In genomic region chr2:200092235-200092634, GRCh38 we compare ENCODE assay signal across 34 cellular contexts.
"Had no signal": no experiment of that assay in that cellular context is flagged by ENCODE, and none has a peak within 500 bp of the region (broad histone marks: within the 10 kb centered on the region; RNA-seq: fewer than 3 reads in every experiment).

No MANE protein-coding gene starts in this region.

- H3K36me3 ChIP-seq: adrenal gland, ascending aorta, cardiac muscle cell, gastrocnemius medialis, left lung, spleen, tibial nerve, WERI-Rb-1 had no signal

- H3K4me3 Mint-ChIP-seq: activated CD4-positive, alpha-beta memory T cell treated with anti-CD3 and anti-CD28 coated beads for 36 hours; activated CD4-positive, alpha-beta T cell treated with anti-CD3 and anti-CD28 coated beads, Interleukin-2, amount 10 ng/mL, durations not matched to agents 24 days and 14 days; activated naive CD4-positive, alpha-beta T cell treated with anti-CD3 and anti-CD28 coated beads for 36 hours; activated naive CD8-positive, alpha-beta T cell treated with anti-CD3 and anti-CD28 coated beads for 36 hours; activated T-helper 1 cell treated with anti-CD3 and anti-CD28 coated beads, Interleukin-12 subunit alpha, Interleukin-12 subunit beta, Interleukin-2, Interleukin-4 antibody, amounts not matched to agents 30 ng/mL and 10 ng/mL and 1 ng/mL, durations not matched to agents 14 hours and 24 hours and 36 hours; brain; immature natural killer cell; mesothelial cell of epicardium; naive thymus-derived CD8-positive, alpha-beta T cell; T-helper 17 cell had no signal

- H3K27ac Mint-ChIP-seq: activated CD4-positive, alpha-beta memory T cell treated with anti-CD3 and anti-CD28 coated beads for 36 hours; activated CD4-positive, alpha-beta T cell treated with anti-CD3 and anti-CD28 coated beads, Interleukin-2, amount 10 ng/mL, durations not matched to agents 24 days and 14 days; activated naive CD4-positive, alpha-beta T cell treated with anti-CD3 and anti-CD28 coated beads for 36 hours; activated naive CD8-positive, alpha-beta T cell treated with anti-CD3 and anti-CD28 coated beads for 36 hours; activated T-helper 1 cell treated with anti-CD3 and anti-CD28 coated beads, Interleukin-12 subunit alpha, Interleukin-12 subunit beta, Interleukin-2, Interleukin-4 antibody, amounts not matched to agents 30 ng/mL and 10 ng/mL and 1 ng/mL, durations not matched to agents 14 hours and 24 hours and 36 hours; brain; immature natural killer cell; mesothelial cell of epicardium; naive thymus-derived CD8-positive, alpha-beta T cell; T-helper 17 cell had no signal

- H3K4me1 ChIP-seq: adrenal gland, ascending aorta, gastrocnemius medialis, left lung, spleen, tibial nerve had no signal

- H3K4me3 ChIP-seq: adrenal gland, ascending aorta, cardiac muscle cell, coronary artery, dorsolateral prefrontal cortex, gastrocnemius medialis, left lung, lung, spleen, tibial nerve had no signal

- H3K9me3 ChIP-seq: adrenal gland, ascending aorta, gastrocnemius medialis, left lung, spleen, tibial nerve had no signal

- H3K27ac ChIP-seq: adrenal gland, ascending aorta, cardiac muscle cell, coronary artery, dorsolateral prefrontal cortex, gastrocnemius medialis, left lung, spleen, tibial nerve, WERI-Rb-1 had no signal

- H3K4me1 Mint-ChIP-seq: activated CD4-positive, alpha-beta T cell treated with anti-CD3 and anti-CD28 coated beads, Interleukin-2, amount 10 ng/mL, durations not matched to agents 24 days and 14 days; activated naive CD8-positive, alpha-beta T cell treated with anti-CD3 and anti-CD28 coated beads for 36 hours; immature natural killer cell; naive thymus-derived CD8-positive, alpha-beta T cell; T-helper 17 cell had no signal

- DNase-seq: activated CD4-positive, alpha-beta memory T cell treated with anti-CD3 and anti-CD28 coated beads for 36 hours; activated CD4-positive, alpha-beta T cell treated with anti-CD3 and anti-CD28 coated beads, Interleukin-2, amount 10 ng/mL, durations not matched to agents 24 days and 14 days; activated CD4-positive, CD25-positive, alpha-beta regulatory T cell treated with anti-CD3 and anti-CD28 coated beads, Interleukin-2, amount 50 U/mL, for 72 hours; activated CD8-positive, alpha-beta memory T cell treated with anti-CD3 and anti-CD28 coated beads, Interleukin-2, amount 50 U/mL, for 4 hours; activated effector memory CD4-positive, alpha-beta T cell treated with anti-CD3 and anti-CD28 coated beads, Interleukin-2, amount 50 U/mL, for 16 hours; activated naive CD4-positive, alpha-beta T cell treated with anti-CD3 and anti-CD28 coated beads for 36 hours; activated naive CD8-positive, alpha-beta T cell treated with anti-CD3 and anti-CD28 coated beads for 36 hours; activated T-cell treated with anti-CD3 and anti-CD28 coated beads, Interleukin-2, amount 50 U/mL, for 1 hour; adrenal gland; cerebellar nuclear complex; dorsolateral prefrontal cortex; effector memory CD4-positive, alpha-beta T cell; erythroblast; gastrocnemius medialis; head of caudate nucleus; hypothalamus; immature natural killer cell; kidney; left lung; naive thymus-derived CD8-positive, alpha-beta T cell; retina; spleen; stimulated activated naive CD4-positive, alpha-beta T cell treated with Interleukin-2 at 50 U/mL for 16 hours; T-helper 17 cell; T1000; WERI-Rb-1 had no signal

- H3K36me3 Mint-ChIP-seq: activated CD4-positive, alpha-beta memory T cell treated with anti-CD3 and anti-CD28 coated beads for 36 hours; activated naive CD8-positive, alpha-beta T cell treated with anti-CD3 and anti-CD28 coated beads for 36 hours; brain; immature natural killer cell; mesothelial cell of epicardium; naive thymus-derived CD8-positive, alpha-beta T cell had no signal

- H3K9me3 Mint-ChIP-seq: activated CD4-positive, alpha-beta memory T cell treated with anti-CD3 and anti-CD28 coated beads for 36 hours; activated CD4-positive, alpha-beta T cell treated with anti-CD3 and anti-CD28 coated beads, Interleukin-2, amount 10 ng/mL, durations not matched to agents 24 days and 14 days; activated naive CD4-positive, alpha-beta T cell treated with anti-CD3 and anti-CD28 coated beads for 36 hours; activated naive CD8-positive, alpha-beta T cell treated with anti-CD3 and anti-CD28 coated beads for 36 hours; activated T-helper 1 cell treated with anti-CD3 and anti-CD28 coated beads, Interleukin-12 subunit alpha, Interleukin-12 subunit beta, Interleukin-2, Interleukin-4 antibody, amounts not matched to agents 30 ng/mL and 10 ng/mL and 1 ng/mL, durations not matched to agents 14 hours and 24 hours and 36 hours; brain; mesothelial cell of epicardium had no signal

- H3K27me3 ChIP-seq: adrenal gland, ascending aorta, cardiac muscle cell, dorsolateral prefrontal cortex, gastrocnemius medialis, left lung, spleen, tibial nerve had no signal

- ATAC-seq: gastrocnemius medialis; left lung; naive thymus-derived CD8-positive, alpha-beta T cell; T-helper 17 cell had no signal
